Comparison of ENCODE assay signal across 9 cellular contexts in genomic region chr16:67641779-67642708, GRCh38. TPM values are rescaled to one million over a fixed set of nuclear protein-coding genes. Genes with fewer than 3 reads are reported as not detected.
A peak's percentile ranks its signal among the peaks of the same experiment; 100 is the strongest.
DNase-seq lines count a peak whose midpoint lies in the region; ATAC-seq and TF ChIP-seq lines count a peak whose summit lies in the region.
"Had no signal": no experiment of that assay in that cellular context is flagged by ENCODE, and none has a peak within 500 bp of the region (broad histone marks: within the 10 kb centered on the region; RNA-seq: fewer than 3 reads in every experiment).

No MANE protein-coding gene starts in this region.

- no peak for TF ChIP-seq RAD21 in IMR-90 (IDR thresholded peaks at IDR 0.05; ENCODE audit: low read length)

- no peak overlapping the region for H2BK5ac ChIP-seq in IMR-90 (ENCODE audit: low read depth, low read length, poor library complexity, severe bottlenecking)

- no peak overlapping the region for H4K5ac ChIP-seq in IMR-90 (ENCODE audit: low read depth, low read length)

- H4K8ac ChIP-seq in IMR-90 (ENCODE audit: low read depth in 2 of 2, low read length in 2 of 2) = no peak overlapping the region

- no peaks in the 10 kb centered on the region for H3K9me1 ChIP-seq in IMR-90 (ENCODE audit: insufficient read depth, low read length)

- H3K4me3 Mint-ChIP-seq in stimulated activated memory B cell treated with anti-CD40 and anti-IgM and Interleukin-4, amounts not matched to agents 10 μg/mL and 1 μg/mL and 100 μg/mL, for 72 hours = no peak overlapping the region
- H3K4me3 Mint-ChIP-seq: activated CD4-positive, alpha-beta memory T cell treated with anti-CD3 and anti-CD28 coated beads for 36 hours had no signal

- no peak overlapping the region for H2AK9ac ChIP-seq in IMR-90 (replicated peaks; ENCODE audit: low read depth, low read length, poor library complexity)

- H3K79me1 ChIP-seq in IMR-90 (ENCODE audit: low read depth in 1 of 2, low read length in 2 of 2) = no peaks in the 10 kb centered on the region

- no peak overlapping the region for H2BK120ac ChIP-seq in IMR-90 (ENCODE audit: low read depth, low read length)

- no peak overlapping the region for H3K9ac ChIP-seq in IMR-90 (ENCODE audit: low read depth, low read length)

- TF ChIP-seq CTCF in IMR-90 (conservative IDR thresholded peaks at IDR 0.05; ENCODE audit: low read depth, low read length) (no peak), ascending aorta (IDR thresholded peaks at IDR 0.05) (no peak), GM20000 (IDR thresholded peaks at IDR 0.05; ENCODE audit: extremely low read depth, missing control alignments) (no peak)

- peaks cover 5% of the 10 kb centered on the region for H4K20me1 ChIP-seq in IMR-90 (ENCODE audit: insufficient read depth, low read length)

- no peak overlapping the region for H4K91ac ChIP-seq in IMR-90 (ENCODE audit: insufficient read depth, low read depth, low read length)

- TF ChIP-seq POLR2A in IMR-90 (IDR thresholded peaks at IDR 0.05; ENCODE audit: low read depth, low read length) = no peak

- intact Hi-C loops in IMR-90 (cut with micrococcal nuclease) = loop anchor here (5.0 kb wide), 1 partner anchor 35 kb away; no protein-coding TSS in a partner anchor
- intact Hi-C loops in ascending aorta (cut with DNase I) = no loop called here
- intact Hi-C loops in cardiac septum (cut with DNase I) = no loop called here

- peak; percentile 66 for ATAC-seq in IMR-90 (ENCODE audit: low read depth)
- no peak for ATAC-seq in stimulated activated memory B cell treated with anti-CD40 and anti-IgM and Interleukin-4, amounts not matched to agents 10 μg/mL and 1 μg/mL and 100 μg/mL, for 72 hours
- ATAC-seq in GM18511 (IDR thresholded peaks at IDR 0.05; ENCODE audit: unreplicated experiment) = no peak

- no peak overlapping the region for H3K18ac ChIP-seq in IMR-90 (ENCODE audit: low read depth, low read length)

- CTCF ChIA-PET in IMR-90 (lab: Yijun Ruan, JAX) = interaction anchor here (1.3 to 2.9 kb wide), 3 partner anchors 79 to 121 kb away, joined by 4 to 9 read pairs (median 4); no protein-coding TSS in a partner anchor

- H3K23ac ChIP-seq in IMR-90 (ENCODE audit: low read depth, low read length) = 0 out of 2 replicates have a peak overlapping the region, but pooled peaks have one; percentile 53

- H3K4ac ChIP-seq in IMR-90 (ENCODE audit: low read depth, low read length) = no peak overlapping the region

- H3K36me3 Mint-ChIP-seq in stimulated activated memory B cell treated with anti-CD40 and anti-IgM and Interleukin-4, amounts not matched to agents 10 μg/mL and 1 μg/mL and 100 μg/mL, for 72 hours = peaks cover 16% of the 10 kb centered on the region

- no peak overlapping the region for H2BK20ac ChIP-seq in IMR-90 (ENCODE audit: low read depth, low read length)

- dilution Hi-C loops in IMR-90 (cut with HindIII; ENCODE audit: low sequenced_read_pairs, unreplicated experiment) = no loop called here

- H3K14ac ChIP-seq in IMR-90 (replicated peaks; ENCODE audit: low read depth, low read length) = no peak overlapping the region

- no peak overlapping the region for H3K4me2 ChIP-seq in IMR-90 (ENCODE audit: low read depth, low read length)

- no peaks in the 10 kb centered on the region for H3K27me3 Mint-ChIP-seq in stimulated activated memory B cell treated with anti-CD40 and anti-IgM and Interleukin-4, amounts not matched to agents 10 μg/mL and 1 μg/mL and 100 μg/mL, for 72 hours
- H3K27me3 Mint-ChIP-seq: activated CD4-positive, alpha-beta memory T cell treated with anti-CD3 and anti-CD28 coated beads for 36 hours had no signal

- peaks cover 14% of the 10 kb centered on the region for H3K4me1 Mint-ChIP-seq in stimulated activated memory B cell treated with anti-CD40 and anti-IgM and Interleukin-4, amounts not matched to agents 10 μg/mL and 1 μg/mL and 100 μg/mL, for 72 hours

- H3K4me1 ChIP-seq in IMR-90 (ENCODE audit: control insufficient read depth, insufficient read depth, low read length) = peaks cover 5% of the 10 kb centered on the region; the same call in 1 of the 2 replicates
- peaks cover 0 to 13% of the 10 kb centered on the region in 2 donors for H3K4me1 ChIP-seq in ascending aorta

- peak overlapping the region; percentile 44 for H2AFZ ChIP-seq in IMR-90 (replicated peaks; ENCODE audit: low read length, poor library complexity)

- H2BK15ac ChIP-seq in IMR-90 (ENCODE audit: low read depth, low read length) = no peak overlapping the region

- H3K9me3 ChIP-seq in IMR-90 (ENCODE audit: control insufficient read depth, insufficient read depth, low read length) = no peaks in the 10 kb centered on the region
- no peaks in the 10 kb centered on the region for H3K9me3 ChIP-seq in ascending aorta

- no TSS peak for BruUV-seq in IMR-90 (replicated peaks; lab: Mats Ljungman, UMichigan)

- H3K4me3 ChIP-seq in IMR-90 (ENCODE audit: insufficient read depth, low read depth, low read length) (no peak overlapping the region), ascending aorta (no peak overlapping the region)

- POLR2A ChIA-PET in IMR-90 (lab: Charles Lee; ENCODE audit: unreplicated experiment) = no interaction called here

- DNase-seq in IMR-90 (peak; percentile 33), ascending aorta (ENCODE audit: low spot score in 2 of 2) (peak; percentile 17 to 79), cardiac septum (ENCODE audit: low spot score) (peak; percentile 81), NCI-H187 (lab: John Stamatoyannopoulos, UW) (no peak), AML-193 (lab: John Stamatoyannopoulos, UW) (no peak), GM20000 (ENCODE audit: low spot score) (no peak)
- DNase-seq: activated CD4-positive, alpha-beta memory T cell treated with anti-CD3 and anti-CD28 coated beads for 36 hours had no signal

- H3K27ac Mint-ChIP-seq in stimulated activated memory B cell treated with anti-CD40 and anti-IgM and Interleukin-4, amounts not matched to agents 10 μg/mL and 1 μg/mL and 100 μg/mL, for 72 hours = peak overlapping the region; percentile 49
- H3K27ac Mint-ChIP-seq: activated CD4-positive, alpha-beta memory T cell treated with anti-CD3 and anti-CD28 coated beads for 36 hours had no signal

- H3K36me3 ChIP-seq in IMR-90 (ENCODE audit: control insufficient read depth, insufficient read depth, low read length) (peaks cover 16% of the 10 kb centered on the region), ascending aorta (peaks cover 14 to 29% of the 10 kb centered on the region in 2 donors)

- in situ Hi-C loops in IMR-90 (cut with MboI; ENCODE audit: low sequenced_read_pairs) = no loop called here

- no peaks in the 10 kb centered on the region for H3K9me3 Mint-ChIP-seq in stimulated activated memory B cell treated with anti-CD40 and anti-IgM and Interleukin-4, amounts not matched to agents 10 μg/mL and 1 μg/mL and 100 μg/mL, for 72 hours
- H3K9me3 Mint-ChIP-seq: activated CD4-positive, alpha-beta memory T cell treated with anti-CD3 and anti-CD28 coated beads for 36 hours had no signal

- 61% methylated on average over 6 of the region's 10 CpGs; no CpG with 5 or more reads in 1 of the 2 experiments for WGBS in IMR-90 (ENCODE audit: extremely low coverage in 2 of 2, insufficient read length in 1 of 2), 2 experiments

- H3K27ac ChIP-seq in IMR-90 (ENCODE audit: insufficient read depth, low read length) (no peak overlapping the region), ascending aorta (no peak overlapping the region)

- H3K27me3 ChIP-seq in IMR-90 (ENCODE audit: control insufficient read depth, insufficient read depth, low read length) (peaks cover 27% of the 10 kb centered on the region), ascending aorta (peaks cover 21% of the 10 kb centered on the region)

- H2AK5ac ChIP-seq in IMR-90 (ENCODE audit: low read depth, low read length) = 0 out of 2 replicates have a peak overlapping the region, but pooled peaks have one; percentile 35

- H3K56ac ChIP-seq in IMR-90 (ENCODE audit: extremely low read depth, insufficient read depth, low read length) = no peak overlapping the region

TF ChIP-seq in IMR-90, 13 proteins besides CTCF, POLR2A, EP300 and RAD21:
- TF ChIP-seq MAZ (IDR thresholded peaks at IDR 0.05; ENCODE audit: borderline replicate concordance, low read depth, low read length) (no peak), MXI1 (IDR thresholded peaks at IDR 0.05; ENCODE audit: borderline replicate concordance, low read depth, low read length) (peak; percentile 58; the same call in 1 of the 2 replicates)

RNA-seq across cellular contexts. Expression of gene CARMIL2, which starts 2.9 kb away (rescaled TPM):
- 0.18 and 0.28 TPM in 2 replicates for total RNA-seq in IMR-90 (2012; rRNA removed)
- 0.77 and 0.97 TPM in 2 replicates for polyA plus RNA-seq in IMR-90 (2012; rRNA removed)
- 0.65 and 0.75 TPM in 2 replicates for polyA plus RNA-seq in IMR-90 (2012; cell fraction: cytosol; rRNA removed)
- 2.3 and 3.8 TPM in 2 replicates for polyA plus RNA-seq in IMR-90 (2012; cell fraction: nucleus; rRNA removed; ENCODE audit: low replicate concordance)
- total RNA-seq in ascending aorta = 1.9 TPM
- 0.40 TPM for total RNA-seq in cardiac septum

RNA-seq across cellular contexts. Expression of gene ACD, which starts 18.0 kb away (rescaled TPM):
- total RNA-seq in IMR-90 (2012; rRNA removed) (12.8 and 15.6 TPM in 2 replicates), ascending aorta (14.5 TPM), cardiac septum (9.3 TPM)
- polyA plus RNA-seq in IMR-90 (2012; rRNA removed) = 31.1 and 38.9 TPM in 2 replicates
- polyA plus RNA-seq in IMR-90 (2012; cell fraction: cytosol; rRNA removed) = 20.0 and 29.8 TPM in 2 replicates
- polyA plus RNA-seq in IMR-90 (2012; cell fraction: nucleus; rRNA removed; ENCODE audit: low replicate concordance) = 49.6 and 116 TPM in 2 replicates

RNA-seq across cellular contexts. Expression of gene PARD6A, which starts 18.7 kb away (rescaled TPM):
- total RNA-seq in IMR-90 (2012; rRNA removed) (0.28 and 0.36 TPM in 2 replicates), ascending aorta (8.4 TPM), cardiac septum (3.4 TPM)
- polyA plus RNA-seq in IMR-90 (2012; rRNA removed) = 0.55 and 0.65 TPM in 2 replicates
- polyA plus RNA-seq in IMR-90 (2012; cell fraction: cytosol; rRNA removed) = 0.82 and 0.94 TPM in 2 replicates
- 0.32 and 0.49 TPM in 2 replicates for polyA plus RNA-seq in IMR-90 (2012; cell fraction: nucleus; rRNA removed; ENCODE audit: low replicate concordance)

RNA-seq across cellular contexts. Expression of gene ENKD1, which starts 24.5 kb away (rescaled TPM):
- total RNA-seq in IMR-90 (2012; rRNA removed) (2.9 and 3.1 TPM in 2 replicates), ascending aorta (42.5 TPM), cardiac septum (8.5 TPM)
- 6.3 and 7.8 TPM in 2 replicates for polyA plus RNA-seq in IMR-90 (2012; rRNA removed)
- polyA plus RNA-seq in IMR-90 (2012; cell fraction: cytosol; rRNA removed) = 3.9 and 8.2 TPM in 2 replicates
- polyA plus RNA-seq in IMR-90 (2012; cell fraction: nucleus; rRNA removed; ENCODE audit: low replicate concordance) = 20.0 and 44.8 TPM in 2 replicates

RNA-seq across cellular contexts. Expression of gene C16orf86, which starts 24.6 kb away (rescaled TPM):
- total RNA-seq in IMR-90 (2012; rRNA removed) (0.28 and 0.54 TPM in 2 replicates), ascending aorta (1.6 TPM), cardiac septum (5.6 TPM)
- polyA plus RNA-seq in IMR-90 (2012; rRNA removed) = 0.63 and 0.70 TPM in 2 replicates
- 1.00 and 1.9 TPM in 2 replicates for polyA plus RNA-seq in IMR-90 (2012; cell fraction: cytosol; rRNA removed)
- polyA plus RNA-seq in IMR-90 (2012; cell fraction: nucleus; rRNA removed; ENCODE audit: low replicate concordance) = 1.9 and 3.9 TPM in 2 replicates

Comparison
In these comparisons a context has a peak if more than half of its experiments do, and no peak if none do; other contexts are left out.
1. DNase-seq: peak in IMR-90 (single experiment), ascending aorta (2 of 2) and cardiac septum (single experiment); none in NCI-H187 (0 of 2), AML-193 (0 of 2) and GM20000 (single experiment).